18 cellular contexts compared by ENCODE assay signal in the genomic region with DNA sequence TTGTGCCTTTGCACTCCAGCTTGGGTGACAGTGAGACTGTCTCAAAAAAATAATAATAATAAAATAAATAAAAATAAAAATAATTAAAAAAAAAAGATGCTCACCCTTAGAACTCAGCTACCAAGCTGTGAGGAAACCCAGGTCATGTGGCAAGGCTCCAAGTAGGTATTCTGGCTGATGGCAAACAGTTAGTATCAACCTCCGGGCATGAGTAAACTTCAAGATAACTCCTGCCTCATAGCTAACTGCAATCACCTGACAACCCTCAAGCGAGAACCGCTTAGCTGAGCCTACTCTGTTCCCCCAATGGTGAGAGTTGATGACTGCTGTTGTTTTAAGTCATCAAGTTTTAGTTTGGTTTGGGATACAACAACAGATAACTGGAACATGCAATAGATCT.
"Had no signal": no experiment of that assay in that cellular context is flagged by ENCODE, and none has a peak within 500 bp of the region (broad histone marks: within the 10 kb centered on the region; RNA-seq: fewer than 3 reads in every experiment).

No MANE protein-coding gene starts in this region.

- FAIRE-seq: endometrium had no signal

- H3K36me3 ChIP-seq: gastrocnemius medialis, heart right ventricle, left ventricle myocardium inferior, sigmoid colon, upper lobe of right lung had no signal

- DNase-seq: effector memory CD4-positive, alpha-beta T cell; gastrocnemius medialis; heart right ventricle; islet precursor cell; left ventricle myocardium inferior; mesenchymal stem cell; midbrain; naive thymus-derived CD4-positive, alpha-beta T cell; nephron progenitor cell; posterior cingulate gyrus; sigmoid colon; stimulated activated CD4-positive, alpha-beta T cell treated with anti-CD3 and anti-CD28 coated beads, Interleukin-12 subunit alpha, Interleukin-12 subunit beta, amount 100 ng/mL, for 4 hours; stimulated activated naive CD4-positive, alpha-beta T cell; upper lobe of right lung had no signal

- H3K27me3 ChIP-seq: gastrocnemius medialis, heart right ventricle, sigmoid colon, upper lobe of right lung had no signal

- H3K27ac ChIP-seq: gastrocnemius medialis, heart right ventricle, left ventricle myocardium inferior, sigmoid colon, skin epidermis, upper lobe of right lung had no signal

- H3K4me3 ChIP-seq: gastrocnemius medialis, heart right ventricle, left ventricle myocardium inferior, lung, sigmoid colon, skin epidermis, upper lobe of right lung had no signal

- ATAC-seq: esophagus mucosa; gastrocnemius medialis; heart right ventricle; naive thymus-derived CD4-positive, alpha-beta T cell; upper lobe of right lung had no signal

- H3K9me3 ChIP-seq: gastrocnemius medialis, sigmoid colon, upper lobe of right lung had no signal

- H3K4me1 ChIP-seq: gastrocnemius medialis had no signal
